ENCODE assay signal across 1 cellular context in the genomic region with DNA sequence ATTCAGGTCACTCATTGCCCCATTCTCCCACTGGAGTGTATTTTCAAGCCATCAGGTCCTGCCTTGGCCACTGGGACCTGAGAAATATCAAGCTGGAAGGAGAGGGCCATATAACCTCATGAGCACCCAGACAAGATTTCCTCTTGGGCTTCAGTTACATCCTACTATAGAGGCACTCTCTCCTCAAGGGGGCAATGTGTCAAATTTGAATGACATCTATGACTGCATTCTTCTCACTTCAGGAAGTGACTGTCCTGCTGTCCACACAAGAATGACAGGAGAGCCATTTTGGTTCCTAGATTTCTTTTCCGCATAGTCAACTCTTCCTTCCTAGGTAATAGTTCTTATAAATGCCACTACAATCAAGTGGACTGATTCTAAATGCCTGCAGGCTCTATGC.
TF ChIP-seq lines count a peak whose summit lies in the region.

No MANE protein-coding gene starts in this region.

TF ChIP-seq in GM23338, 12 proteins besides CTCF, POLR2A, EP300 and RAD21 (continued from another document):
- TF ChIP-seq, protein P1, sequence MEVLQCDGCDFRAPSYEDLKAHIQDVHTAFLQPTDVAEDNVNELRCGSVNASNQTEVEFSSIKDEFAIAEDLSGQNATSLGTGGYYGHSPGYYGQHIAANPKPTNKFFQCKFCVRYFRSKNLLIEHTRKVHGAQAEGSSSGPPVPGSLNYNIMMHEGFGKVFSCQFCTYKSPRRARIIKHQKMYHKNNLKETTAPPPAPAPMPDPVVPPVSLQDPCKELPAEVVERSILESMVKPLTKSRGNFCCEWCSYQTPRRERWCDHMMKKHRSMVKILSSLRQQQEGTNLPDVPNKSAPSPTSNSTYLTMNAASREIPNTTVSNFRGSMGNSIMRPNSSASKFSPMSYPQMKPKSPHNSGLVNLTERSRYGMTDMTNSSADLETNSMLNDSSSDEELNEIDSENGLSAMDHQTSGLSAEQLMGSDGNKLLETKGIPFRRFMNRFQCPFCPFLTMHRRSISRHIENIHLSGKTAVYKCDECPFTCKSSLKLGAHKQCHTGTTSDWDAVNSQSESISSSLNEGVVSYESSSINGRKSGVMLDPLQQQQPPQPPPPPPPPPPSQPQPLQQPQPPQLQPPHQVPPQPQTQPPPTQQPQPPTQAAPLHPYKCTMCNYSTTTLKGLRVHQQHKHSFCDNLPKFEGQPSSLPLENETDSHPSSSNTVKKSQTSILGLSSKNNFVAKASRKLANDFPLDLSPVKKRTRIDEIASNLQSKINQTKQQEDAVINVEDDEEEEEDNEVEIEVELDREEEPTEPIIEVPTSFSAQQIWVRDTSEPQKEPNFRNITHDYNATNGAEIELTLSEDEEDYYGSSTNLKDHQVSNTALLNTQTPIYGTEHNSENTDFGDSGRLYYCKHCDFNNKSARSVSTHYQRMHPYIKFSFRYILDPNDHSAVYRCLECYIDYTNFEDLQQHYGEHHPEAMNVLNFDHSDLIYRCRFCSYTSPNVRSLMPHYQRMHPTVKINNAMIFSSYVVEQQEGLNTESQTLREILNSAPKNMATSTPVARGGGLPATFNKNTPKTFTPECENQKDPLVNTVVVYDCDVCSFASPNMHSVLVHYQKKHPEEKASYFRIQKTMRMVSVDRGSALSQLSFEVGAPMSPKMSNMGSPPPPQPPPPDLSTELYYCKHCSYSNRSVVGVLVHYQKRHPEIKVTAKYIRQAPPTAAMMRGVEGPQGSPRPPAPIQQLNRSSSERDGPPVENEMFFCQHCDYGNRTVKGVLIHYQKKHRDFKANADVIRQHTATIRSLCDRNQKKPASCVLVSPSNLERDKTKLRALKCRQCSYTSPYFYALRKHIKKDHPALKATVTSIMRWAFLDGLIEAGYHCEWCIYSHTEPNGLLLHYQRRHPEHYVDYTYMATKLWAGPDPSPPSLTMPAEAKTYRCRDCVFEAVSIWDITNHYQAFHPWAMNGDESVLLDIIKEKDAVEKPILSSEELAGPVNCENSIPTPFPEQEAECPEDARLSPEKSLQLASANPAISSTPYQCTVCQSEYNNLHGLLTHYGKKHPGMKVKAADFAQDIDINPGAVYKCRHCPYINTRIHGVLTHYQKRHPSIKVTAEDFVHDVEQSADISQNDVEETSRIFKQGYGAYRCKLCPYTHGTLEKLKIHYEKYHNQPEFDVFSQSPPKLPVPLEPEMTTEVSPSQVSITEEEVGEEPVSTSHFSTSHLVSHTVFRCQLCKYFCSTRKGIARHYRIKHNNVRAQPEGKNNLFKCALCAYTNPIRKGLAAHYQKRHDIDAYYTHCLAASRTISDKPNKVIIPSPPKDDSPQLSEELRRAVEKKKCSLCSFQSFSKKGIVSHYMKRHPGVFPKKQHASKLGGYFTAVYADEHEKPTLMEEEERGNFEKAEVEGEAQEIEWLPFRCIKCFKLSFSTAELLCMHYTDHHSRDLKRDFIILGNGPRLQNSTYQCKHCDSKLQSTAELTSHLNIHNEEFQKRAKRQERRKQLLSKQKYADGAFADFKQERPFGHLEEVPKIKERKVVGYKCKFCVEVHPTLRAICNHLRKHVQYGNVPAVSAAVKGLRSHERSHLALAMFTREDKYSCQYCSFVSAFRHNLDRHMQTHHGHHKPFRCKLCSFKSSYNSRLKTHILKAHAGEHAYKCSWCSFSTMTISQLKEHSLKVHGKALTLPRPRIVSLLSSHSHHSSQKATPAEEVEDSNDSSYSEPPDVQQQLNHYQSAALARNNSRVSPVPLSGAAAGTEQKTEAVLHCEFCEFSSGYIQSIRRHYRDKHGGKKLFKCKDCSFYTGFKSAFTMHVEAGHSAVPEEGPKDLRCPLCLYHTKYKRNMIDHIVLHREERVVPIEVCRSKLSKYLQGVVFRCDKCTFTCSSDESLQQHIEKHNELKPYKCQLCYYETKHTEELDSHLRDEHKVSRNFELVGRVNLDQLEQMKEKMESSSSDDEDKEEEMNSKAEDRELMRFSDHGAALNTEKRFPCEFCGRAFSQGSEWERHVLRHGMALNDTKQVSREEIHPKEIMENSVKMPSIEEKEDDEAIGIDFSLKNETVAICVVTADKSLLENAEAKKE (CRISPR knock-in tag; IDR thresholded peaks at IDR 0.05): no peak
- TF ChIP-seq ZNF331 (CRISPR knock-in tag; IDR thresholded peaks at IDR 0.05; ENCODE audit: low read depth) (no peak), NANOG (IDR thresholded peaks at IDR 0.05; ENCODE audit: borderline replicate concordance) (no peak), ETS1 (IDR thresholded peaks at IDR 0.05) (no peak), EZH2phosphoT487 (IDR thresholded peaks at IDR 0.05; ENCODE audit: unreplicated experiment) (no peak), REST (IDR thresholded peaks at IDR 0.05; ENCODE audit: unreplicated experiment) (no peak), ZNF114 (CRISPR knock-in tag; IDR thresholded peaks at IDR 0.05) (no peak), STAT1 (IDR thresholded peaks at IDR 0.05; ENCODE audit: unreplicated experiment) (no peak)
